ENCODE assay signal across 10 cellular contexts in genomic region chr11:47152126-47152952, GRCh38. TPM values are rescaled to one million over a fixed set of nuclear protein-coding genes. Genes with fewer than 3 reads are reported as not detected.
DNase-seq lines count a peak whose midpoint lies in the region; ATAC-seq, FAIRE-seq and TF ChIP-seq lines count a peak whose summit lies in the region.
"Had no signal": no experiment of that assay in that cellular context is flagged by ENCODE, and none has a peak within 500 bp of the region (broad histone marks: within the 10 kb centered on the region; RNA-seq: fewer than 3 reads in every experiment).

No MANE protein-coding gene starts in this region.

- intact Hi-C loops in posterior vena cava (cut with DNase I): loop anchor here in 1 of 2 donors (2.0 kb wide), 1 partner anchor 264 kb away; no protein-coding TSS in a partner anchor

- H3K27me3 Mint-ChIP-seq in endodermal cell (ENCODE audit: insufficient read depth): no peaks in the 10 kb centered on the region

- no peak overlapping the region for H3K4me3 Mint-ChIP-seq in endodermal cell

- H3K4me2 ChIP-seq in OCI-LY1 (ENCODE audit: low read length) (peak overlapping the region; percentile 53), MM.1S (ENCODE audit: low read depth, low read length) (no peak overlapping the region)

- H3K9me3 ChIP-seq in OCI-LY1 (ENCODE audit: low read length): no peaks in the 10 kb centered on the region
- no peaks in the 10 kb centered on the region for H3K9me3 ChIP-seq in endodermal cell (ENCODE audit: control insufficient read depth, low read length)
- H3K9me3 ChIP-seq in MM.1S (replicated peaks; ENCODE audit: insufficient read depth, low read length): no peaks in the 10 kb centered on the region
- H3K9me3 ChIP-seq: HAP-1, SJSA1 had no signal

- H3K4me1 Mint-ChIP-seq in endodermal cell: peaks cover 8% of the 10 kb centered on the region

- 91 to 93% methylated on average over 15 to 16 of the region's 16 CpGs for WGBS in endodermal cell (ENCODE audit: insufficient coverage in 1 of 2, insufficient read length in 1 of 2), 2 experiments

- TF ChIP-seq CTCF in OCI-LY1 (IDR thresholded peaks at IDR 0.05; ENCODE audit: low read length) (no peak), endodermal cell (conservative IDR thresholded peaks at IDR 0.05) (no peak), MM.1S (IDR thresholded peaks at IDR 0.05; ENCODE audit: low read length) (no peak)

- no peaks in the 10 kb centered on the region for H3K9me2 ChIP-seq in OCI-LY1 (ENCODE audit: low read depth, low read length)
- no peaks in the 10 kb centered on the region for H3K9me2 ChIP-seq in MM.1S (replicated peaks; ENCODE audit: insufficient read depth, low read length)

- H3K9me3 Mint-ChIP-seq in endodermal cell: no peaks in the 10 kb centered on the region

- peaks cover 7% of the 10 kb centered on the region; the same call in 1 of the 2 replicates for H3K36me3 ChIP-seq in OCI-LY1 (ENCODE audit: insufficient read depth, low read length)
- no peaks in the 10 kb centered on the region for H3K36me3 ChIP-seq in endodermal cell (ENCODE audit: control insufficient read depth, insufficient read depth, low read length)
- no peaks in the 10 kb centered on the region for H3K36me3 ChIP-seq in MM.1S (replicated peaks; ENCODE audit: insufficient read depth, low read length)
- H3K36me3 ChIP-seq: HAP-1 had no signal

- ATAC-seq in HG02870 (IDR thresholded peaks at IDR 0.05; ENCODE audit: unreplicated experiment): no peak

- H3F3A ChIP-seq in OCI-LY1 (ENCODE audit: insufficient read depth, low read length) (no peaks in the 10 kb centered on the region), MM.1S (ENCODE audit: insufficient read depth, low read length) (peaks cover 4% of the 10 kb centered on the region; the same call in 1 of the 2 replicates)

- H3K79me2 ChIP-seq in OCI-LY1 (ENCODE audit: insufficient read depth, low read length) (no peaks in the 10 kb centered on the region), MM.1S (ENCODE audit: low read length) (no peaks in the 10 kb centered on the region)

- H3K27ac Mint-ChIP-seq in endodermal cell: no peak overlapping the region

- DNase-seq in NOMO-1 treated with DMSO at 0.1 percent for 48 hours (lab: John Stamatoyannopoulos, UW; ENCODE audit: unreplicated experiment): peak; percentile 5
- no peak for DNase-seq in NOMO-1 treated with dmso at 0.1 percent for 144 hours (lab: John Stamatoyannopoulos, UW; ENCODE audit: unreplicated experiment)
- DNase-seq in endodermal cell: no peak
- DNase-seq in posterior vena cava (ENCODE audit: low spot score): peak; percentile 38
- no peak for DNase-seq in H54 (ENCODE audit: insufficient read length, low spot score)
- DNase-seq in MM.1S: no peak

- H2AFZ ChIP-seq in OCI-LY1 (ENCODE audit: low read length) (no peak overlapping the region), MM.1S (ENCODE audit: low read length) (no peak overlapping the region)

- H4K20me1 ChIP-seq in OCI-LY1 (ENCODE audit: insufficient read depth, low read length) (no peaks in the 10 kb centered on the region), MM.1S (ENCODE audit: insufficient read depth, low read length) (no peaks in the 10 kb centered on the region)

- FAIRE-seq in H54 (lab: Jason Lieb, UNC): no peak

- no peak for TF ChIP-seq POLR2A in H54 (IDR thresholded peaks at IDR 0.05; ENCODE audit: low read depth, low read length)

- peaks cover 72% of the 10 kb centered on the region for H3K4me1 ChIP-seq in OCI-LY1 (ENCODE audit: insufficient read depth, low read length, severe bottlenecking)
- H3K4me1 ChIP-seq in endodermal cell (ENCODE audit: control insufficient read depth, insufficient read depth, low read length): peaks cover 3% of the 10 kb centered on the region
- H3K4me1 ChIP-seq in MM.1S (ENCODE audit: low read length): no peaks in the 10 kb centered on the region
- H3K4me1 ChIP-seq: HAP-1 had no signal

- H3K27ac ChIP-seq in OCI-LY1 (ENCODE audit: low read depth, low read length, poor library complexity, severe bottlenecking) (peak overlapping the region; percentile 89), endodermal cell (ENCODE audit: low read depth, low read length) (peak overlapping the region; percentile 41), MM.1S (ENCODE audit: low read length) (no peak overlapping the region)
- H3K27ac ChIP-seq: SJSA1 had no signal

- H3K9ac ChIP-seq in OCI-LY1 (ENCODE audit: low read length) (peak overlapping the region; percentile 46; the same call in 1 of the 2 replicates), endodermal cell (ENCODE audit: extremely low read depth, low read length, poor library complexity, severe bottlenecking) (no peak overlapping the region), MM.1S (ENCODE audit: low read length) (no peak overlapping the region)

- H3K27me3 ChIP-seq in OCI-LY1 (ENCODE audit: insufficient read depth, low read length) (no peaks in the 10 kb centered on the region), endodermal cell (ENCODE audit: control insufficient read depth, insufficient read depth, low read length, poor library complexity, severe bottlenecking) (no peaks in the 10 kb centered on the region), MM.1S (replicated peaks; ENCODE audit: insufficient read depth, low read length) (no peaks in the 10 kb centered on the region)
- H3K27me3 ChIP-seq: SJSA1 had no signal

- peak overlapping the region; percentile 33 for H3K4me3 ChIP-seq in OCI-LY1 (ENCODE audit: low read depth, low read length, poor library complexity, severe bottlenecking)
- no peak overlapping the region for H3K4me3 ChIP-seq in endodermal cell (ENCODE audit: low read length)
- no peak overlapping the region for H3K4me3 ChIP-seq in MM.1S (ENCODE audit: low read length)
- H3K4me3 ChIP-seq: HAP-1, SJSA1 had no signal

- H3K36me3 Mint-ChIP-seq in endodermal cell (ENCODE audit: low read depth): peaks cover 10% of the 10 kb centered on the region

RNA-seq across cellular contexts. Expression of gene ARFGAP2, which starts 24.3 kb away (rescaled TPM):
- total RNA-seq in endodermal cell (10 to 100 TPM; 84.6 to 86.0 TPM), posterior vena cava (10 to 100 TPM; 49.4 to 58.5 TPM)
- 55.0 TPM for polyA plus RNA-seq in endodermal cell (2013, experiment 1 of 2)
- 48.1 TPM for polyA plus RNA-seq in endodermal cell (2013, experiment 2 of 2)

RNA-seq across cellular contexts. Expression of gene PACSIN3, which starts 33.9 kb away (rescaled TPM):
- total RNA-seq in endodermal cell (10 to 100 TPM; 48.0 to 66.6 TPM), posterior vena cava (10 to 100 TPM; 33.1 to 47.4 TPM)
- polyA plus RNA-seq in endodermal cell (2013, experiment 1 of 2): 22.9 TPM
- polyA plus RNA-seq in endodermal cell (2013, experiment 2 of 2): 18.0 TPM

Comparison
In these comparisons a context has a peak if more than half of its experiments do, and no peak if none do; other contexts are left out.
1. DNase-seq: peak in NOMO-1 treated with DMSO at 0.1 percent for 48 hours (single experiment) and posterior vena cava (single experiment); none in NOMO-1 treated with dmso at 0.1 percent for 144 hours (single experiment), endodermal cell (single experiment), H54 (single experiment) and MM.1S (single experiment).